1 cellular context compared by ENCODE assay signal in genomic region chr1:38474738-38475623, GRCh38.
A peak's percentile ranks its signal among the peaks of the same experiment; 100 is the strongest.
TF ChIP-seq lines count a peak whose summit lies in the region.

No MANE protein-coding gene starts in this region.

TF ChIP-seq in GM12878, 131 proteins besides CTCF, POLR2A, EP300 and RAD21 (continued from another document and continues in another):
- TF ChIP-seq REST (IDR thresholded peaks at IDR 0.05; ENCODE audit: low read depth, low read length): no peak
- peak; percentile 91; the same call in 2 of the 3 replicates for TF ChIP-seq POU2F2 (IDR thresholded peaks at IDR 0.05; ENCODE audit: borderline replicate concordance, low read depth, low read length)
- TF ChIP-seq BMI1 (IDR thresholded peaks at IDR 0.05; ENCODE audit: borderline replicate concordance): no peak
- TF ChIP-seq PKNOX1 (IDR thresholded peaks at IDR 0.05): peak; percentile 92
- TF ChIP-seq ZBED1 (IDR thresholded peaks at IDR 0.05; ENCODE audit: borderline replicate concordance): 0 out of 2 replicates have a peak, but pooled peaks have one; percentile 27
- TF ChIP-seq, protein P1, sequence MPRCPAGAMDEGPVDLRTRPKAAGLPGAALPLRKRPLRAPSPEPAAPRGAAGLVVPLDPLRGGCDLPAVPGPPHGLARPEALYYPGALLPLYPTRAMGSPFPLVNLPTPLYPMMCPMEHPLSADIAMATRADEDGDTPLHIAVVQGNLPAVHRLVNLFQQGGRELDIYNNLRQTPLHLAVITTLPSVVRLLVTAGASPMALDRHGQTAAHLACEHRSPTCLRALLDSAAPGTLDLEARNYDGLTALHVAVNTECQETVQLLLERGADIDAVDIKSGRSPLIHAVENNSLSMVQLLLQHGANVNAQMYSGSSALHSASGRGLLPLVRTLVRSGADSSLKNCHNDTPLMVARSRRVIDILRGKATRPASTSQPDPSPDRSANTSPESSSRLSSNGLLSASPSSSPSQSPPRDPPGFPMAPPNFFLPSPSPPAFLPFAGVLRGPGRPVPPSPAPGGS (IDR thresholded peaks at IDR 0.05; ENCODE audit: borderline replicate concordance, insufficient read depth, low read depth, low read length, poor library complexity, severe bottlenecking): peak; percentile 40
- peak; percentile 92 for TF ChIP-seq PML (IDR thresholded peaks at IDR 0.05; ENCODE audit: low read length)
- TF ChIP-seq ZNF274 (IDR thresholded peaks at IDR 0.05; ENCODE audit: insufficient read depth, insufficient read length): no peak
- TF ChIP-seq, protein P2, sequence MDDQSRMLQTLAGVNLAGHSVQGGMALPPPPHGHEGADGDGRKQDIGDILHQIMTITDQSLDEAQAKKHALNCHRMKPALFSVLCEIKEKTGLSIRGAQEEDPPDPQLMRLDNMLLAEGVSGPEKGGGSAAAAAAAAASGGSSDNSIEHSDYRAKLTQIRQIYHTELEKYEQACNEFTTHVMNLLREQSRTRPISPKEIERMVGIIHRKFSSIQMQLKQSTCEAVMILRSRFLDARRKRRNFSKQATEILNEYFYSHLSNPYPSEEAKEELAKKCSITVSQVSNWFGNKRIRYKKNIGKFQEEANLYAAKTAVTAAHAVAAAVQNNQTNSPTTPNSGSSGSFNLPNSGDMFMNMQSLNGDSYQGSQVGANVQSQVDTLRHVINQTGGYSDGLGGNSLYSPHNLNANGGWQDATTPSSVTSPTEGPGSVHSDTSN (IDR thresholded peaks at IDR 0.05; ENCODE audit: insufficient replicate concordance, low read depth, low read length): peak; percentile 73
- peak; percentile 66; the same call in 1 of the 2 replicates for TF ChIP-seq CBFB (IDR thresholded peaks at IDR 0.05; ENCODE audit: low read depth)
- TF ChIP-seq ZZZ3 (IDR thresholded peaks at IDR 0.05; ENCODE audit: control insufficient read depth, insufficient read length, low read depth): no peak
- no peak for TF ChIP-seq NRF1 (conservative IDR thresholded peaks at IDR 0.05; ENCODE audit: low read depth, low read length)
- 0 out of 2 replicates have a peak, but pooled peaks have one; percentile 41 for TF ChIP-seq GATAD2B (conservative IDR thresholded peaks at IDR 0.05; ENCODE audit: low read depth)
- no peak; the same call in 1 of the 2 replicates for TF ChIP-seq TCF7 (IDR thresholded peaks at IDR 0.05; ENCODE audit: borderline replicate concordance)
- TF ChIP-seq SP1 (IDR thresholded peaks at IDR 0.05; ENCODE audit: low read depth, low read length): peak; percentile 33
- 0 out of 2 replicates have a peak, but pooled peaks have one; percentile 23 for TF ChIP-seq TBL1XR1 (IDR thresholded peaks at IDR 0.05; ENCODE audit: low read depth, low read length)
- peak; percentile 15 for TF ChIP-seq SMC3 (IDR thresholded peaks at IDR 0.05; ENCODE audit: borderline replicate concordance, low read length)
- peak; percentile 31; the same call in 1 of the 2 replicates for TF ChIP-seq SPI1 (IDR thresholded peaks at IDR 0.05; ENCODE audit: borderline replicate concordance, insufficient read depth, low read depth, low read length)
- TF ChIP-seq CHD1 (IDR thresholded peaks at IDR 0.05; ENCODE audit: low read depth, low read length): no peak
- TF ChIP-seq ZNF592 (IDR thresholded peaks at IDR 0.05): 0 out of 2 replicates have a peak, but pooled peaks have one; percentile 34
- 0 out of 2 replicates have a peak, but pooled peaks have one; percentile 20 for TF ChIP-seq MTA2 (IDR thresholded peaks at IDR 0.05; ENCODE audit: low read depth)
- peak; percentile 91 for TF ChIP-seq PAX5 (IDR thresholded peaks at IDR 0.05; ENCODE audit: borderline replicate concordance, low read depth, low read length)
- TF ChIP-seq, protein P3, sequence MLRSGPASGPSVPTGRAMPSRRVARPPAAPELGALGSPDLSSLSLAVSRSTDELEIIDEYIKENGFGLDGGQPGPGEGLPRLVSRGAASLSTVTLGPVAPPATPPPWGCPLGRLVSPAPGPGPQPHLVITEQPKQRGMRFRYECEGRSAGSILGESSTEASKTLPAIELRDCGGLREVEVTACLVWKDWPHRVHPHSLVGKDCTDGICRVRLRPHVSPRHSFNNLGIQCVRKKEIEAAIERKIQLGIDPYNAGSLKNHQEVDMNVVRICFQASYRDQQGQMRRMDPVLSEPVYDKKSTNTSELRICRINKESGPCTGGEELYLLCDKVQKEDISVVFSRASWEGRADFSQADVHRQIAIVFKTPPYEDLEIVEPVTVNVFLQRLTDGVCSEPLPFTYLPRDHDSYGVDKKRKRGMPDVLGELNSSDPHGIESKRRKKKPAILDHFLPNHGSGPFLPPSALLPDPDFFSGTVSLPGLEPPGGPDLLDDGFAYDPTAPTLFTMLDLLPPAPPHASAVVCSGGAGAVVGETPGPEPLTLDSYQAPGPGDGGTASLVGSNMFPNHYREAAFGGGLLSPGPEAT (IDR thresholded peaks at IDR 0.05; ENCODE audit: low read depth): 0 out of 2 replicates have a peak, but pooled peaks have one; percentile 34
- peak; percentile 44; the same call in 1 of the 2 replicates for TF ChIP-seq CREM (IDR thresholded peaks at IDR 0.05; ENCODE audit: low read depth)
- TF ChIP-seq PAX8 (IDR thresholded peaks at IDR 0.05): 0 out of 2 replicates have a peak, but pooled peaks have one; percentile 51
- TF ChIP-seq ZNF24 (IDR thresholded peaks at IDR 0.05): 0 out of 2 replicates have a peak, but pooled peaks have one; percentile 20
- TF ChIP-seq EGR1 (IDR thresholded peaks at IDR 0.05; ENCODE audit: borderline replicate concordance in 1 of 2, low read depth in 2 of 2, low read length in 2 of 2): no peak
- TF ChIP-seq STAT1 (conservative IDR thresholded peaks at IDR 0.05): peak; percentile 61; the same call in 1 of the 2 replicates
- TF ChIP-seq SMAD1 (IDR thresholded peaks at IDR 0.05; ENCODE audit: low read depth, partially characterized antibody): peak; percentile 25
- no peak for TF ChIP-seq KAT2A (conservative IDR thresholded peaks at IDR 0.05; ENCODE audit: control insufficient read depth, low read depth, low read length)
- TF ChIP-seq CEBPB (IDR thresholded peaks at IDR 0.05; ENCODE audit: borderline replicate concordance in 1 of 2, low read depth in 2 of 2, low read length in 2 of 2): no peak
- peak; percentile 72 for TF ChIP-seq TAF1 (IDR thresholded peaks at IDR 0.05; ENCODE audit: borderline replicate concordance, low read depth, low read length)
- TF ChIP-seq BCL11A (IDR thresholded peaks at IDR 0.05; ENCODE audit: low read depth, low read length): no peak
- no peak for TF ChIP-seq NR2F1 (conservative IDR thresholded peaks at IDR 0.05)
- TF ChIP-seq FOXK2 (IDR thresholded peaks at IDR 0.05): peak; percentile 61
- TF ChIP-seq, protein P4, sequence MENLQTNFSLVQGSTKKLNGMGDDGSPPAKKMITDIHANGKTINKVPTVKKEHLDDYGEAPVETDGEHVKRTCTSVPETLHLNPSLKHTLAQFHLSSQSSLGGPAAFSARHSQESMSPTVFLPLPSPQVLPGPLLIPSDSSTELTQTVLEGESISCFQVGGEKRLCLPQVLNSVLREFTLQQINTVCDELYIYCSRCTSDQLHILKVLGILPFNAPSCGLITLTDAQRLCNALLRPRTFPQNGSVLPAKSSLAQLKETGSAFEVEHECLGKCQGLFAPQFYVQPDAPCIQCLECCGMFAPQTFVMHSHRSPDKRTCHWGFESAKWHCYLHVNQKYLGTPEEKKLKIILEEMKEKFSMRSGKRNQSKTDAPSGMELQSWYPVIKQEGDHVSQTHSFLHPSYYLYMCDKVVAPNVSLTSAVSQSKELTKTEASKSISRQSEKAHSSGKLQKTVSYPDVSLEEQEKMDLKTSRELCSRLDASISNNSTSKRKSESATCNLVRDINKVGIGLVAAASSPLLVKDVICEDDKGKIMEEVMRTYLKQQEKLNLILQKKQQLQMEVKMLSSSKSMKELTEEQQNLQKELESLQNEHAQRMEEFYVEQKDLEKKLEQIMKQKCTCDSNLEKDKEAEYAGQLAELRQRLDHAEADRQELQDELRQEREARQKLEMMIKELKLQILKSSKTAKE (IDR thresholded peaks at IDR 0.05; ENCODE audit: low read depth, poor library complexity, severe bottlenecking): no peak
- no peak for TF ChIP-seq NFXL1 (IDR thresholded peaks at IDR 0.05; ENCODE audit: borderline replicate concordance)
- no peak for TF ChIP-seq USF2 (IDR thresholded peaks at IDR 0.05; ENCODE audit: borderline replicate concordance, low read depth, low read length)
- TF ChIP-seq, protein P5, sequence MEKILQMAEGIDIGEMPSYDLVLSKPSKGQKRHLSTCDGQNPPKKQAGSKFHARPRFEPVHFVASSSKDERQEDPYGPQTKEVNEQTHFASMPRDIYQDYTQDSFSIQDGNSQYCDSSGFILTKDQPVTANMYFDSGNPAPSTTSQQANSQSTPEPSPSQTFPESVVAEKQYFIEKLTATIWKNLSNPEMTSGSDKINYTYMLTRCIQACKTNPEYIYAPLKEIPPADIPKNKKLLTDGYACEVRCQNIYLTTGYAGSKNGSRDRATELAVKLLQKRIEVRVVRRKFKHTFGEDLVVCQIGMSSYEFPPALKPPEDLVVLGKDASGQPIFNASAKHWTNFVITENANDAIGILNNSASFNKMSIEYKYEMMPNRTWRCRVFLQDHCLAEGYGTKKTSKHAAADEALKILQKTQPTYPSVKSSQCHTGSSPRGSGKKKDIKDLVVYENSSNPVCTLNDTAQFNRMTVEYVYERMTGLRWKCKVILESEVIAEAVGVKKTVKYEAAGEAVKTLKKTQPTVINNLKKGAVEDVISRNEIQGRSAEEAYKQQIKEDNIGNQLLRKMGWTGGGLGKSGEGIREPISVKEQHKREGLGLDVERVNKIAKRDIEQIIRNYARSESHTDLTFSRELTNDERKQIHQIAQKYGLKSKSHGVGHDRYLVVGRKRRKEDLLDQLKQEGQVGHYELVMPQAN (conservative IDR thresholded peaks at IDR 0.05): no peak
- 0 out of 4 replicates have a peak, but pooled peaks of 1 of the 2 experiments have one; percentile 20 for TF ChIP-seq ETV6 (conservative IDR thresholded peaks at IDR 0.05 in 1 of 2, IDR thresholded peaks at IDR 0.05 in 1 of 2; ENCODE audit: borderline replicate concordance in 1 of 2, low read depth in 1 of 2)
- TF ChIP-seq MXI1 (IDR thresholded peaks at IDR 0.05; ENCODE audit: low read depth, low read length): peak; percentile 70
- TF ChIP-seq HDAC6 (IDR thresholded peaks at IDR 0.05; ENCODE audit: unreplicated experiment): no peak
- TF ChIP-seq HCFC1 (IDR thresholded peaks at IDR 0.05; ENCODE audit: low read length): no peak
- peak in 1 of 2 experiments; percentile 43; a peak in 1 of 4 replicates for TF ChIP-seq SRF (IDR thresholded peaks at IDR 0.05; ENCODE audit: low read depth in 2 of 2, low read length in 2 of 2)
